13 cellular contexts compared by ENCODE assay signal in the genomic region with DNA sequence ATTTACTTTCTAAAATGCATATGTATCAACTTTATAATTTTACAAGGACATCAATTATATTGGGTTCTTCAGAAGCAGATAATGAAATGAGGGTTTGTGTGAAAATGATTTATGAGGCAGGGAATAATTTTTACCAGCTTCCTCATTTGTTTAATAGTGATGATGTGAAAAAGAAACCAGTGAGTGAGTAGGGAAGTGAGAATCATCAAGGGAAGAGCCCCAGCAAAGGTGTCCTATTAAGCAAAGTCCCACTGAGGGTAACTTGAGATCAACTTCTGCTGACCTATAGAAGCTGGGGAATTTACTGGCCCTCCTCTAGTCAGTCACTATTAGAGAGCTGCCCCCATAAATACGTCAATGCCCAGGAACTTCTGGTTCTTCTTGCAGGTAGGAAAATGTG.
DNase-seq lines count a peak whose midpoint lies in the region; ATAC-seq lines count a peak whose summit lies in the region.
"Had no signal": no experiment of that assay in that cellular context is flagged by ENCODE, and none has a peak within 500 bp of the region (broad histone marks: within the 10 kb centered on the region; RNA-seq: fewer than 3 reads in every experiment).

No MANE protein-coding gene starts in this region.

- no peak for DNase-seq in stimulated activated naive CD8-positive, alpha-beta T cell treated with anti-CD3 and anti-CD28 coated beads, Interleukin-15, amount 100 ng/mL, for 72 hours
- no peak for DNase-seq in ureter (ENCODE audit: low spot score)
- DNase-seq in activated CD4-positive, alpha-beta T cell treated with anti-CD3 and anti-CD28 coated beads for 1 hour = no peak
- DNase-seq in HK-2 (ENCODE audit: unreplicated experiment) = no peak
- DNase-seq: activated CD4-positive, alpha-beta memory T cell treated with anti-CD3 and anti-CD28 coated beads, Interleukin-2, amount 10 ng/mL, durations not matched to agents 7 days and 5 days; CD8-positive, alpha-beta T cell; NCI-H1694 treated with DMSO at 0.1 percent for 48 hours; NCI-H82; Right ventricle myocardium superior; T1000 had no signal

- ATAC-seq in GM19025 (IDR thresholded peaks at IDR 0.05; ENCODE audit: low read depth, unreplicated experiment) (peak; percentile 80), GM21737 (IDR thresholded peaks at IDR 0.05; ENCODE audit: unreplicated experiment) (peak; percentile 90), HG03196 (IDR thresholded peaks at IDR 0.05; ENCODE audit: unreplicated experiment) (peak; percentile 85)
- ATAC-seq in stimulated activated naive CD8-positive, alpha-beta T cell treated with anti-CD3 and anti-CD28 coated beads, Interleukin-15, amount 100 ng/mL, for 72 hours = no peak
- ATAC-seq: CD8-positive, alpha-beta T cell had no signal

- no peaks in the 10 kb centered on the region for H3K27me3 Mint-ChIP-seq in stimulated activated naive CD8-positive, alpha-beta T cell treated with anti-CD3 and anti-CD28 coated beads, Interleukin-15, amount 100 ng/mL, for 72 hours
- H3K27me3 Mint-ChIP-seq: activated CD4-positive, alpha-beta memory T cell treated with anti-CD3 and anti-CD28 coated beads, Interleukin-2, amount 10 ng/mL, durations not matched to agents 7 days and 5 days had no signal

- peaks cover 0 to 7% of the 10 kb centered on the region in 2 donors for H3K9me3 Mint-ChIP-seq in stimulated activated naive CD8-positive, alpha-beta T cell treated with anti-CD3 and anti-CD28 coated beads, Interleukin-15, amount 100 ng/mL, for 72 hours
- H3K9me3 Mint-ChIP-seq: activated CD4-positive, alpha-beta memory T cell treated with anti-CD3 and anti-CD28 coated beads, Interleukin-2, amount 10 ng/mL, durations not matched to agents 7 days and 5 days had no signal

- no peak overlapping the region for H3K27ac Mint-ChIP-seq in stimulated activated naive CD8-positive, alpha-beta T cell treated with anti-CD3 and anti-CD28 coated beads, Interleukin-15, amount 100 ng/mL, for 72 hours
- H3K27ac Mint-ChIP-seq: activated CD4-positive, alpha-beta memory T cell treated with anti-CD3 and anti-CD28 coated beads, Interleukin-2, amount 10 ng/mL, durations not matched to agents 7 days and 5 days; CD8-positive, alpha-beta T cell had no signal

- H3K4me1 Mint-ChIP-seq in stimulated activated naive CD8-positive, alpha-beta T cell treated with anti-CD3 and anti-CD28 coated beads, Interleukin-15, amount 100 ng/mL, for 72 hours = no peaks in the 10 kb centered on the region
- H3K4me1 Mint-ChIP-seq: activated CD4-positive, alpha-beta memory T cell treated with anti-CD3 and anti-CD28 coated beads, Interleukin-2, amount 10 ng/mL, durations not matched to agents 7 days and 5 days had no signal

- H3K4me3 Mint-ChIP-seq in stimulated activated naive CD8-positive, alpha-beta T cell treated with anti-CD3 and anti-CD28 coated beads, Interleukin-15, amount 100 ng/mL, for 72 hours = no peak overlapping the region
- H3K4me3 Mint-ChIP-seq: activated CD4-positive, alpha-beta memory T cell treated with anti-CD3 and anti-CD28 coated beads, Interleukin-2, amount 10 ng/mL, durations not matched to agents 7 days and 5 days; CD8-positive, alpha-beta T cell had no signal
